In genomic region chr12:107624493-107624892, GRCh38 we compare ENCODE assay signal across 34 cellular contexts.
"Had no signal": no experiment of that assay in that cellular context is flagged by ENCODE, and none has a peak within 500 bp of the region (broad histone marks: within the 10 kb centered on the region; RNA-seq: fewer than 3 reads in every experiment).

No MANE protein-coding gene starts in this region.

- H3K36me3 ChIP-seq: MG63 had no signal

- H3K27me3 ChIP-seq: MG63 had no signal

- H3K4me3 ChIP-seq: MG63 had no signal

- H3K27ac ChIP-seq: KMS-11 had no signal

- DNase-seq: Karpas-422, Kasumi-1, MG63, MM.1S, MV-4-11, NCI-H1048, NCI-H1092, NCI-H1092 treated with DMSO at 0.1 percent for 48 hours, NCI-H1105, NCI-H1105 treated with DMSO at 0.1 percent for 48 hours, NCI-H1417, NCI-H1417 treated with DMSO at 0.1 percent for 48 hours, NCI-H1436, NCI-H1436 treated with DMSO at 0.1 percent for 48 hours, NCI-H146, NCI-H1694, NCI-H1694 treated with DMSO at 0.1 percent for 48 hours, NCI-H187, NCI-H187 treated with DMSO at 0.1 percent for 48 hours, NCI-H1930, NCI-H2029, NCI-H2029 treated with DMSO at 0.1 percent for 48 hours, NCI-H2081, NCI-H2081 treated with DMSO at 0.1 percent for 48 hours, NCI-H2107, NCI-H2171, NCI-H2171 treated with DMSO at 0.1 percent for 48 hours, NCI-H2227 treated with DMSO at 0.1 percent for 48 hours, NCI-H226, NCI-H345, NCI-H446, NCI-H446 treated with DMSO at 0.1 percent for 48 hours, NCI-H510A had no signal

- H3K4me2 ChIP-seq: KMS-11 had no signal

- H3K9ac ChIP-seq: KMS-11 had no signal
